ENCODE assay signal across 8 cellular contexts in the genomic region with DNA sequence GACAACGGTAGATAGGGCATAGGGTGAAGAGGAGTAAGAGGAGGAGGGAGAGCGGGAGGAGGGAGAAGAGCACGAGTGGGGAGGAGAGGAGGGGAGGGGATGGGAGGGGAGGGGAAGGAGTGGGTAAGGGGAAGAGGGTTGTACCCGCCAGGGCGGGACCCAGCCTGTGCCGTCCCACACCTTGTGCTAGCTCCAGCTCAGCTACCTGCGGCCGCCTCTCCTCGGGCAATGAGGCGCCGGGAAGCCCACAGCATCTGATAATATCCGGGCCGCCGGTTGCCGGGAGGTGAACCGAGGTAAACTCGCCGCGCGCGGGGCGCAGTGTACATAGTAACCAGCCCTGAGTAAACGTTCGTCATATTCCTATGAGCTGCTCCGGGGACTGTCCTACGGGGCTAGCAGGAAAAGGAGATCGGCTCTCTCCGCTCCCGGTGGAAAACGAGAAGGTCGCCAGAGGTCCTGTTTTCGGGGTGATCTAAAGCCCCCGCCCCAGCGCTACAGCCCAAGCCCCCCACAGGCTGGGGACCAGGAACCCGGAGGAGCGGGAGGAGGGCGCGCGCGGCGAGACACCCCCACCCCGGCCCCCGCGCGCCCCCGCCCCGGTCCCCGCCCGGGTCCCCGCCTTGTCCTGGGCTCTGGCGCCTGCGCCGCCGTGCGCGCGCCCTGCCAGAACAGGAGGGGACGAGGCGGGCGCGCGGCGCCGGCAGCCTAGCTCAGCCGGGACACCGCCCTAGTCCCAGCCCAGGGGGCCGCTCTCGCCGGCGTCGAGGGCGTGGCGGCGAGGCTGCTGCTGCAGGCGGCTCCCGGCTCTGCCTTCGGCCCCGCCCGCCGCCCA. TPM values are rescaled to one million over a fixed set of nuclear protein-coding genes. Genes with fewer than 3 reads are reported as not detected.
DNase-seq lines count a peak whose midpoint lies in the region; ATAC-seq and TF ChIP-seq lines count a peak whose summit lies in the region.

RCAN3 (plus strand) TSS at position 669 of the 835 bp plus-strand sequence. CDS start 11,537 bp downstream, outside the sequence.

- H3K4me2 ChIP-seq in GM23248 (ENCODE audit: unreplicated experiment): peak within 1 kb of the TSS; percentile 82

- H3K9ac ChIP-seq in GM23248: peak within 1 kb of the TSS; percentile 79

- H3K9me2 ChIP-seq in GM23248 (ENCODE audit: insufficient read depth): no peaks in the 10 kb centered on the region

- intact Hi-C loops in Right ventricle myocardium inferior (cut with DNase I) (loop anchor here (2.0 to 5.0 kb wide), 2 partner anchors 64 to 85 kb away; partner anchors contain the start of gene NIPAL3), testis (cut with DNase I; ENCODE audit: low total_unique reads) (no loop called here)

- peak within 1 kb of the TSS; percentile 80 for H3K4me3 ChIP-seq in GM23248
- peak within 1 kb of the TSS; percentile 65 to 80 for H3K4me3 ChIP-seq in testis

- DNase-seq in GM23248: peak; percentile 95
- peak; percentile 87 to 88 (median 88) for DNase-seq in NCI-H1417 (lab: John Stamatoyannopoulos, UW)
- peak; percentile 85 for DNase-seq in SW480 (ENCODE audit: low spot score)
- peak; percentile 97 for DNase-seq in activated naive CD8-positive, alpha-beta T cell treated with anti-CD3 and anti-CD28 coated beads for 36 hours
- peak; percentile 93 for DNase-seq in Right ventricle myocardium inferior (ENCODE audit: missing footprints)
- DNase-seq in osteocyte (ENCODE audit: extremely low spot score, unreplicated experiment): peak; percentile 94
- DNase-seq in testis: peak; percentile 85

- in situ Hi-C loops in GM23248 (cut with MboI): no loop called here

- H3K4me1 Mint-ChIP-seq in activated naive CD8-positive, alpha-beta T cell treated with anti-CD3 and anti-CD28 coated beads for 36 hours: peaks cover 57% of the 10 kb centered on the region
- peaks cover 21% of the 10 kb centered on the region for H3K4me1 Mint-ChIP-seq in osteocyte (ENCODE audit: unreplicated experiment)

- no peaks in the 10 kb centered on the region for H3K9me3 Mint-ChIP-seq in activated naive CD8-positive, alpha-beta T cell treated with anti-CD3 and anti-CD28 coated beads for 36 hours
- H3K9me3 Mint-ChIP-seq in osteocyte (ENCODE audit: unreplicated experiment): no peaks in the 10 kb centered on the region

- H3K4me1 ChIP-seq in GM23248 (ENCODE audit: insufficient read depth) (peaks cover 7% of the 10 kb centered on the region; the same call in 1 of the 2 replicates), testis (peaks cover 5% of the 10 kb centered on the region)

- H3K27me3 ChIP-seq in GM23248 (replicated peaks; ENCODE audit: insufficient read depth) (no peaks in the 10 kb centered on the region), testis (no peaks in the 10 kb centered on the region)

- H3K36me3 ChIP-seq in GM23248 (ENCODE audit: low read depth): no peaks in the 10 kb centered on the region
- H3K36me3 ChIP-seq in testis (ENCODE audit: low read depth, missing control alignments): no peaks in the 10 kb centered on the region

- H3K27me3 Mint-ChIP-seq in activated naive CD8-positive, alpha-beta T cell treated with anti-CD3 and anti-CD28 coated beads for 36 hours: no peaks in the 10 kb centered on the region
- H3K27me3 Mint-ChIP-seq in osteocyte (ENCODE audit: unreplicated experiment): peaks cover 5% of the 10 kb centered on the region

- peak within 1 kb of the TSS; percentile 85 for H2AFZ ChIP-seq in GM23248

- H3K36me3 Mint-ChIP-seq in activated naive CD8-positive, alpha-beta T cell treated with anti-CD3 and anti-CD28 coated beads for 36 hours: peaks cover 24% of the 10 kb centered on the region
- H3K36me3 Mint-ChIP-seq in osteocyte (ENCODE audit: unreplicated experiment): no peaks in the 10 kb centered on the region

- 1 to 2% methylated on average over 30 to 32 of the region's 80 CpGs for WGBS in GM23248 (ENCODE audit: low coverage in 1 of 2, low lambda C conversion rate in 2 of 2, missing lambda C conversion rate in 2 of 2), 2 experiments
- WGBS in testis, 2 donors: 0 to 2% methylated on average over 19 to 51 of the region's 80 CpGs

- peaks cover 31% of the 10 kb centered on the region for H3K79me2 ChIP-seq in GM23248 (ENCODE audit: insufficient read depth)

- H3K27ac Mint-ChIP-seq in activated naive CD8-positive, alpha-beta T cell treated with anti-CD3 and anti-CD28 coated beads for 36 hours: peak within 1 kb of the TSS; percentile 93
- peak within 1 kb of the TSS; percentile 78 for H3K27ac Mint-ChIP-seq in osteocyte (ENCODE audit: unreplicated experiment)

- peak; percentile 98 for ATAC-seq in Right ventricle myocardium inferior

- peak within 1 kb of the TSS; percentile 98 for H3K4me3 Mint-ChIP-seq in activated naive CD8-positive, alpha-beta T cell treated with anti-CD3 and anti-CD28 coated beads for 36 hours
- H3K4me3 Mint-ChIP-seq in osteocyte (ENCODE audit: unreplicated experiment): peak within 1 kb of the TSS; percentile 82

- peaks cover 14% of the 10 kb centered on the region for H3F3A ChIP-seq in GM23248 (ENCODE audit: insufficient read depth)

- H3K9me3 ChIP-seq in GM23248 (ENCODE audit: low read depth) (no peaks in the 10 kb centered on the region), testis (no peaks in the 10 kb centered on the region)

- no peak for TF ChIP-seq POLR2A in testis (IDR thresholded peaks at IDR 0.05)

- H4K20me1 ChIP-seq in GM23248 (ENCODE audit: insufficient read depth): no peaks in the 10 kb centered on the region

- TF ChIP-seq CTCF in C4-2B (conservative IDR thresholded peaks at IDR 0.05) (no peak), osteocyte (IDR thresholded peaks at IDR 0.05) (no peak), testis (IDR thresholded peaks at IDR 0.05) (no peak)

- peak within 1 kb of the TSS; percentile 88 for H3K27ac ChIP-seq in C4-2B
- peak within 1 kb of the TSS; percentile 64 for H3K27ac ChIP-seq in GM23248
- H3K27ac ChIP-seq in testis: peak within 1 kb of the TSS; percentile 70 to 82

RNA-seq across cellular contexts. Expression of gene RCAN3, which starts in this region (rescaled TPM):
- 10.1 and 10.8 TPM in 2 replicates for total RNA-seq in GM23248 (2014; rRNA removed; shearing (Covaris generic))
- polyA plus RNA-seq in GM23248 (2016; fragmentation: Nextera tagmentation; extraction: Ambion mirVana) (7.9 and 8.6 TPM in 2 replicates), testis (ENCODE audit: insufficient read depth, low read depth, low replicate concordance) (4.2 TPM)
- total RNA-seq in activated naive CD8-positive, alpha-beta T cell treated with anti-CD3 and anti-CD28 coated beads for 36 hours: 10 to 100 TPM; 67.2 to 67.7 TPM
- total RNA-seq in Right ventricle myocardium inferior (5.9 TPM), osteocyte (9.8 and 10.3 TPM in 2 replicates), testis (1 to 10 TPM; 7.9 to 8.0 TPM)

Comparison
In these comparisons a context has a peak if more than half of its experiments do, and no peak if none do; other contexts are left out.
1. Peak in every context shown above with its lines: DNase-seq, ATAC-seq, H3K4me3 ChIP-seq and H3K27ac ChIP-seq.